ENCODE assay signal across 1 cellular context in the genomic region with DNA sequence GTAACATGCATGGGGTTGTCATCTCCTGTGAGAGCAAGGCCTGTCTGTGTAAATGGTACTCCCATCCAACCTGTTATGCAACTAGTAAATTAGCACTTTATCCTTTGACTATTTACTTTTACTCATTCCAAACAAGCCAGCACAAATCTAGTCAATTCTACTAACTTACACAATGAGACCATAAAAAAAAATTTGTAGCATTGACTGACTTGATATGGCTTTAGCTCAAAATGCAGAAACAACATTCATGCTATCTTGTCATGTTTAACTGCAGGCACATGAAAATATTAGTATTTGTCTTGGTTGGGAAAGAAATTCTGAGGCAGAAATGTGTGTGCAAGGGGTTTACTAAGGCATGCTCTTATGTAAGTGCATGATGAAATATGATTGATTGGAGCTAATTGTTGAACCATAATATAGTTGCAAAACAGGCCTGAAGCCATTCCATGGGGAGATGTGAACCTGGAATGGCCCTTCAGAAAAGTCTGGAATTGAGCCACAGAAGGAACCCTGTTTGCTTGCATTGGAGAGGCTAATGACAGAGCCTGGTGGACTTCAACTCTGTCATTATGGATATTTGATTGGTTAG.
TF ChIP-seq lines count a peak whose summit lies in the region.

No MANE protein-coding gene starts in this region.

TF ChIP-seq in HepG2, 621 proteins besides CTCF, POLR2A, EP300 and RAD21 (continued from another document and continues in another):
- TF ChIP-seq ZNF788 (CRISPR knock-in tag; IDR thresholded peaks at IDR 0.05; ENCODE audit: borderline replicate concordance) (0 out of 2 replicates have a peak, but pooled peaks have one; percentile 22), ZFAT (CRISPR knock-in tag; conservative IDR thresholded peaks at IDR 0.05) (no peak), ELF4 (CRISPR knock-in tag; IDR thresholded peaks at IDR 0.05; ENCODE audit: borderline replicate concordance) (no peak), MTA3 (CRISPR knock-in tag; IDR thresholded peaks at IDR 0.05) (no peak), SMAD3 (CRISPR knock-in tag; IDR thresholded peaks at IDR 0.05) (peak; percentile 83), ZSCAN12 (CRISPR knock-in tag; IDR thresholded peaks at IDR 0.05) (no peak), SP140L (CRISPR knock-in tag; IDR thresholded peaks at IDR 0.05; ENCODE audit: borderline replicate concordance) (peak; percentile 74; the same call in 1 of the 2 replicates), ZBTB3 (CRISPR knock-in tag; IDR thresholded peaks at IDR 0.05; ENCODE audit: borderline replicate concordance, low read depth) (peak; percentile 52; the same call in 1 of the 2 replicates), ZBTB1 (CRISPR knock-in tag; IDR thresholded peaks at IDR 0.05; ENCODE audit: borderline replicate concordance) (no peak), TP53 (CRISPR knock-in tag; conservative IDR thresholded peaks at IDR 0.05) (no peak), PITX1 (CRISPR knock-in tag; IDR thresholded peaks at IDR 0.05) (peak; percentile 89), ZNF143 (CRISPR knock-in tag; IDR thresholded peaks at IDR 0.05) (no peak), ATM (IDR thresholded peaks at IDR 0.05; ENCODE audit: borderline replicate concordance) (peak; percentile 75; the same call in 1 of the 2 replicates), HDAC1 (CRISPR knock-in tag; IDR thresholded peaks at IDR 0.05) (peak; percentile 67), ZNF326 (CRISPR knock-in tag; IDR thresholded peaks at IDR 0.05; ENCODE audit: borderline replicate concordance) (no peak), ZNF121 (CRISPR knock-in tag; IDR thresholded peaks at IDR 0.05) (no peak), ZFP41 (CRISPR knock-in tag; IDR thresholded peaks at IDR 0.05; ENCODE audit: borderline replicate concordance) (no peak), KAT7 (CRISPR knock-in tag; IDR thresholded peaks at IDR 0.05; ENCODE audit: borderline replicate concordance) (no peak; the same call in 1 of the 2 replicates), FOXA1 (IDR thresholded peaks at IDR 0.05) (peak; percentile 36; the same call in 1 of the 2 replicates), FOXA1 (CRISPR knock-in tag; IDR thresholded peaks at IDR 0.05) (peak; percentile 73), DNMT3B (CRISPR knock-in tag; conservative IDR thresholded peaks at IDR 0.05) (peak; percentile 28; the same call in 1 of the 2 replicates), RXRB (CRISPR knock-in tag; IDR thresholded peaks at IDR 0.05; ENCODE audit: borderline replicate concordance) (peak; percentile 78), DPF2 (CRISPR knock-in tag; IDR thresholded peaks at IDR 0.05; ENCODE audit: borderline replicate concordance, low read depth) (peak; percentile 66; the same call in 1 of the 2 replicates), ZNF772 (CRISPR knock-in tag; IDR thresholded peaks at IDR 0.05) (peak; percentile 58; the same call in 1 of the 2 replicates), ZSCAN20 (CRISPR knock-in tag; IDR thresholded peaks at IDR 0.05; ENCODE audit: borderline replicate concordance) (no peak), ZNF570 (CRISPR knock-in tag; IDR thresholded peaks at IDR 0.05; ENCODE audit: borderline replicate concordance) (no peak), ZNF766 (CRISPR knock-in tag; IDR thresholded peaks at IDR 0.05; ENCODE audit: borderline replicate concordance) (peak; percentile 58; the same call in 1 of the 2 replicates), SALL2 (CRISPR knock-in tag; IDR thresholded peaks at IDR 0.05) (peak; percentile 21; the same call in 1 of the 2 replicates), SOX5 (CRISPR knock-in tag; IDR thresholded peaks at IDR 0.05; ENCODE audit: borderline replicate concordance) (peak; percentile 83; the same call in 1 of the 2 replicates), ZBTB20 (CRISPR knock-in tag; IDR thresholded peaks at IDR 0.05; ENCODE audit: borderline replicate concordance, low read depth) (peak; percentile 59; the same call in 1 of the 2 replicates), RFX5 (IDR thresholded peaks at IDR 0.05; ENCODE audit: low read depth, low read length) (no peak), ZNF343 (CRISPR knock-in tag; IDR thresholded peaks at IDR 0.05) (peak; percentile 42; the same call in 1 of the 2 replicates), FOXJ3 (CRISPR knock-in tag; IDR thresholded peaks at IDR 0.05; ENCODE audit: borderline replicate concordance) (peak; percentile 71; the same call in 1 of the 2 replicates), GLI4 (CRISPR knock-in tag; IDR thresholded peaks at IDR 0.05; ENCODE audit: borderline replicate concordance) (no peak), ATF7-NPFF (CRISPR knock-in tag; IDR thresholded peaks at IDR 0.05; ENCODE audit: low read depth) (no peak)
- TF ChIP-seq, protein P1, sequence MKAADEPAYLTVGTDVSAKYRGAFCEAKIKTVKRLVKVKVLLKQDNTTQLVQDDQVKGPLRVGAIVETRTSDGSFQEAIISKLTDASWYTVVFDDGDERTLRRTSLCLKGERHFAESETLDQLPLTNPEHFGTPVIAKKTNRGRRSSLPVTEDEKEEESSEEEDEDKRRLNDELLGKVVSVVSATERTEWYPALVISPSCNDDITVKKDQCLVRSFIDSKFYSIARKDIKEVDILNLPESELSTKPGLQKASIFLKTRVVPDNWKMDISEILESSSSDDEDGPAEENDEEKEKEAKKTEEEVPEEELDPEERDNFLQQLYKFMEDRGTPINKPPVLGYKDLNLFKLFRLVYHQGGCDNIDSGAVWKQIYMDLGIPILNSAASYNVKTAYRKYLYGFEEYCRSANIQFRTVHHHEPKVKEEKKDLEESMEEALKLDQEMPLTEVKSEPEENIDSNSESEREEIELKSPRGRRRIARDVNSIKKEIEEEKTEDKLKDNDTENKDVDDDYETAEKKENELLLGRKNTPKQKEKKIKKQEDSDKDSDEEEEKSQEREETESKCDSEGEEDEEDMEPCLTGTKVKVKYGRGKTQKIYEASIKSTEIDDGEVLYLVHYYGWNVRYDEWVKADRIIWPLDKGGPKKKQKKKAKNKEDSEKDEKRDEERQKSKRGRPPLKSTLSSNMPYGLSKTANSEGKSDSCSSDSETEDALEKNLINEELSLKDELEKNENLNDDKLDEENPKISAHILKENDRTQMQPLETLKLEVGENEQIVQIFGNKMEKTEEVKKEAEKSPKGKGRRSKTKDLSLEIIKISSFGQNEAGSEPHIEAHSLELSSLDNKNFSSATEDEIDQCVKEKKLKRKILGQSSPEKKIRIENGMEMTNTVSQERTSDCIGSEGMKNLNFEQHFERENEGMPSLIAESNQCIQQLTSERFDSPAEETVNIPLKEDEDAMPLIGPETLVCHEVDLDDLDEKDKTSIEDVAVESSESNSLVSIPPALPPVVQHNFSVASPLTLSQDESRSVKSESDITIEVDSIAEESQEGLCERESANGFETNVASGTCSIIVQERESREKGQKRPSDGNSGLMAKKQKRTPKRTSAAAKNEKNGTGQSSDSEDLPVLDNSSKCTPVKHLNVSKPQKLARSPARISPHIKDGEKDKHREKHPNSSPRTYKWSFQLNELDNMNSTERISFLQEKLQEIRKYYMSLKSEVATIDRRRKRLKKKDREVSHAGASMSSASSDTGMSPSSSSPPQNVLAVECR (CRISPR knock-in tag; IDR thresholded peaks at IDR 0.05; ENCODE audit: borderline replicate concordance) = peak; percentile 37; the same call in 1 of the 2 replicates
- TF ChIP-seq, protein P2, sequence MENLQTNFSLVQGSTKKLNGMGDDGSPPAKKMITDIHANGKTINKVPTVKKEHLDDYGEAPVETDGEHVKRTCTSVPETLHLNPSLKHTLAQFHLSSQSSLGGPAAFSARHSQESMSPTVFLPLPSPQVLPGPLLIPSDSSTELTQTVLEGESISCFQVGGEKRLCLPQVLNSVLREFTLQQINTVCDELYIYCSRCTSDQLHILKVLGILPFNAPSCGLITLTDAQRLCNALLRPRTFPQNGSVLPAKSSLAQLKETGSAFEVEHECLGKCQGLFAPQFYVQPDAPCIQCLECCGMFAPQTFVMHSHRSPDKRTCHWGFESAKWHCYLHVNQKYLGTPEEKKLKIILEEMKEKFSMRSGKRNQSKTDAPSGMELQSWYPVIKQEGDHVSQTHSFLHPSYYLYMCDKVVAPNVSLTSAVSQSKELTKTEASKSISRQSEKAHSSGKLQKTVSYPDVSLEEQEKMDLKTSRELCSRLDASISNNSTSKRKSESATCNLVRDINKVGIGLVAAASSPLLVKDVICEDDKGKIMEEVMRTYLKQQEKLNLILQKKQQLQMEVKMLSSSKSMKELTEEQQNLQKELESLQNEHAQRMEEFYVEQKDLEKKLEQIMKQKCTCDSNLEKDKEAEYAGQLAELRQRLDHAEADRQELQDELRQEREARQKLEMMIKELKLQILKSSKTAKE (CRISPR knock-in tag; IDR thresholded peaks at IDR 0.05; ENCODE audit: borderline replicate concordance) = peak; percentile 63
- TF ChIP-seq, protein P3, sequence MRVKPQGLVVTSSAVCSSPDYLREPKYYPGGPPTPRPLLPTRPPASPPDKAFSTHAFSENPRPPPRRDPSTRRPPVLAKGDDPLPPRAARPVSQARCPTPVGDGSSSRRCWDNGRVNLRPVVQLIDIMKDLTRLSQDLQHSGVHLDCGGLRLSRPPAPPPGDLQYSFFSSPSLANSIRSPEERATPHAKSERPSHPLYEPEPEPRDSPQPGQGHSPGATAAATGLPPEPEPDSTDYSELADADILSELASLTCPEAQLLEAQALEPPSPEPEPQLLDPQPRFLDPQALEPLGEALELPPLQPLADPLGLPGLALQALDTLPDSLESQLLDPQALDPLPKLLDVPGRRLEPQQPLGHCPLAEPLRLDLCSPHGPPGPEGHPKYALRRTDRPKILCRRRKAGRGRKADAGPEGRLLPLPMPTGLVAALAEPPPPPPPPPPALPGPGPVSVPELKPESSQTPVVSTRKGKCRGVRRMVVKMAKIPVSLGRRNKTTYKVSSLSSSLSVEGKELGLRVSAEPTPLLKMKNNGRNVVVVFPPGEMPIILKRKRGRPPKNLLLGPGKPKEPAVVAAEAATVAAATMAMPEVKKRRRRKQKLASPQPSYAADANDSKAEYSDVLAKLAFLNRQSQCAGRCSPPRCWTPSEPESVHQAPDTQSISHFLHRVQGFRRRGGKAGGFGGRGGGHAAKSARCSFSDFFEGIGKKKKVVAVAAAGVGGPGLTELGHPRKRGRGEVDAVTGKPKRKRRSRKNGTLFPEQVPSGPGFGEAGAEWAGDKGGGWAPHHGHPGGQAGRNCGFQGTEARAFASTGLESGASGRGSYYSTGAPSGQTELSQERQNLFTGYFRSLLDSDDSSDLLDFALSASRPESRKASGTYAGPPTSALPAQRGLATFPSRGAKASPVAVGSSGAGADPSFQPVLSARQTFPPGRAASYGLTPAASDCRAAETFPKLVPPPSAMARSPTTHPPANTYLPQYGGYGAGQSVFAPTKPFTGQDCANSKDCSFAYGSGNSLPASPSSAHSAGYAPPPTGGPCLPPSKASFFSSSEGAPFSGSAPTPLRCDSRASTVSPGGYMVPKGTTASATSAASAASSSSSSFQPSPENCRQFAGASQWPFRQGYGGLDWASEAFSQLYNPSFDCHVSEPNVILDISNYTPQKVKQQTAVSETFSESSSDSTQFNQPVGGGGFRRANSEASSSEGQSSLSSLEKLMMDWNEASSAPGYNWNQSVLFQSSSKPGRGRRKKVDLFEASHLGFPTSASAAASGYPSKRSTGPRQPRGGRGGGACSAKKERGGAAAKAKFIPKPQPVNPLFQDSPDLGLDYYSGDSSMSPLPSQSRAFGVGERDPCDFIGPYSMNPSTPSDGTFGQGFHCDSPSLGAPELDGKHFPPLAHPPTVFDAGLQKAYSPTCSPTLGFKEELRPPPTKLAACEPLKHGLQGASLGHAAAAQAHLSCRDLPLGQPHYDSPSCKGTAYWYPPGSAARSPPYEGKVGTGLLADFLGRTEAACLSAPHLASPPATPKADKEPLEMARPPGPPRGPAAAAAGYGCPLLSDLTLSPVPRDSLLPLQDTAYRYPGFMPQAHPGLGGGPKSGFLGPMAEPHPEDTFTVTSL (CRISPR knock-in tag; IDR thresholded peaks at IDR 0.05; ENCODE audit: borderline replicate concordance) = peak; percentile 96; the same call in 1 of the 2 replicates
- TF ChIP-seq, protein P4, sequence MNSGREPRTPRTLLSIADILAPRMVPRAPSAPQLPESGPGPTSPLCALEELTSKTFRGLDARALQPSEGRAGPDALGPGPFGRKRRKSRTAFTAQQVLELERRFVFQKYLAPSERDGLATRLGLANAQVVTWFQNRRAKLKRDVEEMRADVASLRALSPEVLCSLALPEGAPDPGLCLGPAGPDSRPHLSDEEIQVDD (CRISPR knock-in tag; IDR thresholded peaks at IDR 0.05; ENCODE audit: borderline replicate concordance) = no peak
- TF ChIP-seq, protein P5, sequence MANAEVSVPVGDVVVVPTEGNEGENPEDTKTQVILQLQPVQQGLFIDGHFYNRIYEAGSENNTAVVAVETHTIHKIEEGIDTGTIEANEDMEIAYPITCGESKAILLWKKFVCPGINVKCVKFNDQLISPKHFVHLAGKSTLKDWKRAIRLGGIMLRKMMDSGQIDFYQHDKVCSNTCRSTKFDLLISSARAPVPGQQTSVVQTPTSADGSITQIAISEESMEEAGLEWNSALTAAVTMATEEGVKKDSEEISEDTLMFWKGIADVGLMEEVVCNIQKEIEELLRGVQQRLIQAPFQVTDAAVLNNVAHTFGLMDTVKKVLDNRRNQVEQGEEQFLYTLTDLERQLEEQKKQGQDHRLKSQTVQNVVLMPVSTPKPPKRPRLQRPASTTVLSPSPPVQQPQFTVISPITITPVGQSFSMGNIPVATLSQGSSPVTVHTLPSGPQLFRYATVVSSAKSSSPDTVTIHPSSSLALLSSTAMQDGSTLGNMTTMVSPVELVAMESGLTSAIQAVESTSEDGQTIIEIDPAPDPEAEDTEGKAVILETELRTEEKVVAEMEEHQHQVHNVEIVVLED (CRISPR knock-in tag; IDR thresholded peaks at IDR 0.05; ENCODE audit: borderline replicate concordance) = peak; percentile 28; the same call in 1 of the 2 replicates
- TF ChIP-seq, protein P6, sequence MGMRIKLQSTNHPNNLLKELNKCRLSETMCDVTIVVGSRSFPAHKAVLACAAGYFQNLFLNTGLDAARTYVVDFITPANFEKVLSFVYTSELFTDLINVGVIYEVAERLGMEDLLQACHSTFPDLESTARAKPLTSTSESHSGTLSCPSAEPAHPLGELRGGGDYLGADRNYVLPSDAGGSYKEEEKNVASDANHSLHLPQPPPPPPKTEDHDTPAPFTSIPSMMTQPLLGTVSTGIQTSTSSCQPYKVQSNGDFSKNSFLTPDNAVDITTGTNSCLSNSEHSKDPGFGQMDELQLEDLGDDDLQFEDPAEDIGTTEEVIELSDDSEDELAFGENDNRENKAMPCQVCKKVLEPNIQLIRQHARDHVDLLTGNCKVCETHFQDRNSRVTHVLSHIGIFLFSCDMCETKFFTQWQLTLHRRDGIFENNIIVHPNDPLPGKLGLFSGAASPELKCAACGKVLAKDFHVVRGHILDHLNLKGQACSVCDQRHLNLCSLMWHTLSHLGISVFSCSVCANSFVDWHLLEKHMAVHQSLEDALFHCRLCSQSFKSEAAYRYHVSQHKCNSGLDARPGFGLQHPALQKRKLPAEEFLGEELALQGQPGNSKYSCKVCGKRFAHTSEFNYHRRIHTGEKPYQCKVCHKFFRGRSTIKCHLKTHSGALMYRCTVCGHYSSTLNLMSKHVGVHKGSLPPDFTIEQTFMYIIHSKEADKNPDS (CRISPR knock-in tag; IDR thresholded peaks at IDR 0.05) = peak; percentile 96
- TF ChIP-seq, protein P7, sequence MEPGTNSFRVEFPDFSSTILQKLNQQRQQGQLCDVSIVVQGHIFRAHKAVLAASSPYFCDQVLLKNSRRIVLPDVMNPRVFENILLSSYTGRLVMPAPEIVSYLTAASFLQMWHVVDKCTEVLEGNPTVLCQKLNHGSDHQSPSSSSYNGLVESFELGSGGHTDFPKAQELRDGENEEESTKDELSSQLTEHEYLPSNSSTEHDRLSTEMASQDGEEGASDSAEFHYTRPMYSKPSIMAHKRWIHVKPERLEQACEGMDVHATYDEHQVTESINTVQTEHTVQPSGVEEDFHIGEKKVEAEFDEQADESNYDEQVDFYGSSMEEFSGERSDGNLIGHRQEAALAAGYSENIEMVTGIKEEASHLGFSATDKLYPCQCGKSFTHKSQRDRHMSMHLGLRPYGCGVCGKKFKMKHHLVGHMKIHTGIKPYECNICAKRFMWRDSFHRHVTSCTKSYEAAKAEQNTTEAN (CRISPR knock-in tag; conservative IDR thresholded peaks at IDR 0.05) = peak; percentile 96
